10 cellular contexts compared by ENCODE assay signal in genomic region chr9:115686069-115686468, GRCh38.
"Had no signal": no experiment of that assay in that cellular context is flagged by ENCODE, and none has a peak within 500 bp of the region (broad histone marks: within the 10 kb centered on the region; RNA-seq: fewer than 3 reads in every experiment).

No MANE protein-coding gene starts in this region.

- H3K4me2 ChIP-seq: GM23338 had no signal

- H3K9me3 ChIP-seq: HAP-1 had no signal

- H3K9ac ChIP-seq: GM23248 had no signal

- H3K4me3 ChIP-seq: GM23248, GM23338, HAP-1 had no signal

- H3K27ac ChIP-seq: GM23248 had no signal

- H3K36me3 ChIP-seq: HAP-1 had no signal

- DNase-seq: GM23248, GOT3, H7, H9, HCEC 1CT, HFFc6 had no signal

- H2AFZ ChIP-seq: GM23338 had no signal

- ATAC-seq: GM23338, HCT116 had no signal

- H3K4me1 ChIP-seq: HAP-1 had no signal

- FAIRE-seq: H1 had no signal
